ENCODE assay signal across 6 cellular contexts in genomic region chrX:37042956-37043885, GRCh38. TPM values are rescaled to one million over a fixed set of nuclear protein-coding genes. Genes with fewer than 3 reads are reported as not detected.
"Had no signal": no experiment of that assay in that cellular context is flagged by ENCODE, and none has a peak within 500 bp of the region (broad histone marks: within the 10 kb centered on the region; RNA-seq: fewer than 3 reads in every experiment).

No MANE protein-coding gene starts in this region.

RNA-seq across cellular contexts. Expression of gene FAM47C, which starts 35.1 kb away (rescaled TPM):
- total RNA-seq: HepG2, HT-29, HT1080, IMR-90, K562 had no signal
- polyA plus RNA-seq: HepG2, IgD-negative memory B cell, IMR-90, K562 had no signal
